9 cellular contexts compared by ENCODE assay signal in the genomic region with DNA sequence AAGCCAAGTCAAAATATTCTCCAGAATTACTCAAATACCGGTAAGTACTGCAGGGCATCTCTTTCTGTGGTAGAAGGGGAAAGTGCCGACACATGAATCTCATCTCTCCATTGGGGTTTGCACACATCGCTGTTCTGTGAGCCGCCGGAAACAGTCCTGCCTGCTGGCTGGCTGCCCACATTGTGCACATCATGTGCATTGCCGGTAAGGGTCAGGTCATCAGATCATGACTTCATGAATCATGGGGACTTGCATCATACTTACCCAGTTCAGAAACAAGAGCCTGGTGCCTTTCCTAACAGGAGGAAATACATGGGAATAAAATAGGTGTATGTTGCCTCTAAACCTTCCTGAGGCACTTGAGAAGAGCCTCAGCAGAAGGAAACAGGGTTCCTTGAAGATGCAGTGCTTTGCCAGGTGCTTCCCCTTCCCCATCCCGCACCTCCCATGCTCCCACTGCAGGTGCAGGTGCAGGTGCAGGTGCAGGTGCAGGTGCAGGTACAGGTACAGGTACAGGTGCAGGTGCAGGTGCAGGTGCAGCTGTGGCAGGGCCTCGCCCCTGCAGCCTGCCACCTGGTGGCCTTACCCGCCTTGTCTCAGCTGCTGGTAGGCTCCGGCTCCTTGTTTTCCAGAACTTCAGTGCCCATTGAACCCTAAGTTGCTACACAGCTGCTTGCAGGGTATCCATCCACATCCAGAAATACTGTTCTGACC. TPM values are rescaled to one million over a fixed set of nuclear protein-coding genes. Genes with fewer than 3 reads are reported as not detected.
A peak's percentile ranks its signal among the peaks of the same experiment; 100 is the strongest.
DNase-seq lines count a peak whose midpoint lies in the region; ATAC-seq and TF ChIP-seq lines count a peak whose summit lies in the region.
"Had no signal": no experiment of that assay in that cellular context is flagged by ENCODE, and none has a peak within 500 bp of the region (broad histone marks: within the 10 kb centered on the region; RNA-seq: fewer than 3 reads in every experiment).

No MANE protein-coding gene starts in this region.

- TF ChIP-seq POLR2A in HCT116 (IDR thresholded peaks at IDR 0.05; ENCODE audit: borderline replicate concordance, extremely low read depth, insufficient read depth, insufficient read length), result no peak

- H3K9me3 ChIP-seq in HCT116 (ENCODE audit: control insufficient read depth in 1 of 2, insufficient read depth in 1 of 2, low read depth in 1 of 2, low read length in 2 of 2) (no peaks in the 10 kb centered on the region), left lung (no peaks in the 10 kb centered on the region)

- H3K36me3 ChIP-seq in HCT116 (ENCODE audit: control insufficient read depth in 1 of 2, insufficient read depth in 2 of 2, low read length in 2 of 2), result no peaks in the 10 kb centered on the region
- H3K36me3 ChIP-seq in left lung, result no peaks in the 10 kb centered on the region

- peak; percentile 5 to 44 (median 40); a peak in 3 of 6 replicates for TF ChIP-seq CTCF in HCT116 (IDR thresholded peaks at IDR 0.05 in 2 of 3, conservative IDR thresholded peaks at IDR 0.05 in 1 of 3; ENCODE audit: borderline replicate concordance in 1 of 3, insufficient read depth in 1 of 3, low read depth in 2 of 3, low read length in 2 of 3)
- TF ChIP-seq CTCF in VCaP (conservative IDR thresholded peaks at IDR 0.05), result peak; percentile 66
- no peak for TF ChIP-seq CTCF in left lung (IDR thresholded peaks at IDR 0.05)

- H3K4me3 ChIP-seq in HCT116 (replicated peaks in 1 of 2; ENCODE audit: low read depth in 1 of 2, low read length in 2 of 2) (no peak overlapping the region), left lung (no peak overlapping the region)

- H4K20me1 ChIP-seq in HCT116 (ENCODE audit: insufficient read depth), result no peaks in the 10 kb centered on the region

- no TSS peak for BruUV-seq in HCT116 (replicated peaks; lab: Mats Ljungman, UMichigan)

- H3K27ac ChIP-seq in HCT116 (ENCODE audit: low read depth, low read length) (no peak overlapping the region), VCaP (no peak overlapping the region), left lung (no peak overlapping the region)

- no peaks in the 10 kb centered on the region for H3K79me2 ChIP-seq in HCT116 (ENCODE audit: insufficient read depth, low read length)

- no peak overlapping the region for H3K4me2 ChIP-seq in HCT116 (ENCODE audit: low read length)

- POLR2A ChIA-PET in HCT116 (lab: Charles Lee), result no interaction called here

- H3K4me1 ChIP-seq in HCT116 (ENCODE audit: control insufficient read depth in 1 of 2, insufficient read depth in 2 of 2, low read length in 2 of 2) (no peaks in the 10 kb centered on the region), left lung (peaks cover 0 to 10% of the 10 kb centered on the region in 2 donors)

- no peaks in the 10 kb centered on the region for H3K27me3 ChIP-seq in HCT116 (ENCODE audit: insufficient read depth, low read length)
- no peaks in the 10 kb centered on the region for H3K27me3 ChIP-seq in left lung

- H2AFZ ChIP-seq in HCT116 (ENCODE audit: low read depth, low read length, poor library complexity, severe bottlenecking), result no peak overlapping the region

- CTCF ChIA-PET in HCT116 (lab: Charles Lee), result no interaction called here

- peak; percentile 13; the same call in 1 of the 2 replicates for TF ChIP-seq RAD21 in HCT116 (IDR thresholded peaks at IDR 0.05; ENCODE audit: low read depth)

- peak; percentile 86 for ATAC-seq in HCT116
- peak; percentile 63 for ATAC-seq in left lung
- no peak for ATAC-seq in HG03139 (IDR thresholded peaks at IDR 0.05; ENCODE audit: unreplicated experiment)

- intact Hi-C loops in HCT116 (cut with micrococcal nuclease), result no loop called here
- intact Hi-C loops in left lung (cut with DNase I), result no loop called here

- RAD21 ChIA-PET in HCT116 (lab: Charles Lee; ENCODE audit: low non-redundant PET in 1 of 2, low total read pairs in 2 of 2, uncharacterized antibody in 2 of 2, unreplicated experiment in 2 of 2), result no interaction called here

- H3K9ac ChIP-seq in HCT116 (ENCODE audit: low read length), result no peak overlapping the region

- H3K9me2 ChIP-seq in HCT116 (ENCODE audit: insufficient read depth), result no peaks in the 10 kb centered on the region

- DNase-seq in COLO829 (ENCODE audit: low spot score) (peak; percentile 91), HCT116 (ENCODE audit: low read depth, low spot score) (no peak), left lung (no peak), inferior parietal cortex (ENCODE audit: extremely low spot score) (no peak), LoVo (ENCODE audit: low spot score) (no peak), NK-92 (lab: John Stamatoyannopoulos, UW; ENCODE audit: unreplicated experiment) (no peak)
- DNase-seq: SIG-M5 had no signal

TF ChIP-seq in HCT116, 20 proteins besides CTCF, POLR2A, EP300 and RAD21:
- TF ChIP-seq SP1 (IDR thresholded peaks at IDR 0.05; ENCODE audit: low read depth), result no peak
- TF ChIP-seq ZFX (IDR thresholded peaks at IDR 0.05), result no peak
- TF ChIP-seq POLR2AphosphoS5 (IDR thresholded peaks at IDR 0.05; ENCODE audit: low read depth, low read length), result no peak
- TF ChIP-seq TCF7L2 (IDR thresholded peaks at IDR 0.05; ENCODE audit: borderline replicate concordance, extremely low read depth, insufficient read depth, insufficient read length), result no peak
- no peak for TF ChIP-seq ZNF274 (IDR thresholded peaks at IDR 0.05; ENCODE audit: low read depth, low read length)
- TF ChIP-seq EZH2phosphoT487 (IDR thresholded peaks at IDR 0.05; ENCODE audit: borderline replicate concordance), result no peak
- no peak for TF ChIP-seq YY1 (IDR thresholded peaks at IDR 0.05; ENCODE audit: extremely low read depth, insufficient replicate concordance, low read depth, low read length)
- no peak for TF ChIP-seq SRF (IDR thresholded peaks at IDR 0.05; ENCODE audit: low read depth)
- no peak for TF ChIP-seq EGR1 (IDR thresholded peaks at IDR 0.05; ENCODE audit: low read depth)
- TF ChIP-seq SIN3A (IDR thresholded peaks at IDR 0.05; ENCODE audit: low read depth), result no peak
- no peak for TF ChIP-seq JUND (IDR thresholded peaks at IDR 0.05)
- no peak for TF ChIP-seq CEBPB (IDR thresholded peaks at IDR 0.05; ENCODE audit: low read depth)
- TF ChIP-seq EZH2 (IDR thresholded peaks at IDR 0.05), result no peak
- TF ChIP-seq FOSL1 (IDR thresholded peaks at IDR 0.05; ENCODE audit: low read depth), result no peak
- no peak for TF ChIP-seq CBX3 (IDR thresholded peaks at IDR 0.05; ENCODE audit: low read depth)
- no peak for TF ChIP-seq ZBTB33 (IDR thresholded peaks at IDR 0.05; ENCODE audit: extremely low read depth, insufficient replicate concordance, low read length)
TF ChIP-seq in HCT116: peak in this region for 0.

RNA-seq across cellular contexts. Expression of gene GPR137B, which starts 26.5 kb away (rescaled TPM):
- total RNA-seq in HCT116 (2021; ENCODE audit: unreplicated experiment) (11.4 TPM), left lung (10 to 100 TPM; 18.2 to 37.4 TPM)
- polyA plus RNA-seq in HCT116 (2012), result 6.4 and 8.9 TPM in 2 replicates

Comparison
In these comparisons a context has a peak if more than half of its experiments do, and no peak if none do; other contexts are left out.
1. CTCF ChIP-seq: peak in HCT116 (3 of 3) and VCaP (single experiment); none in left lung (0 of 2).